8 cellular contexts compared by ENCODE assay signal in the genomic region with DNA sequence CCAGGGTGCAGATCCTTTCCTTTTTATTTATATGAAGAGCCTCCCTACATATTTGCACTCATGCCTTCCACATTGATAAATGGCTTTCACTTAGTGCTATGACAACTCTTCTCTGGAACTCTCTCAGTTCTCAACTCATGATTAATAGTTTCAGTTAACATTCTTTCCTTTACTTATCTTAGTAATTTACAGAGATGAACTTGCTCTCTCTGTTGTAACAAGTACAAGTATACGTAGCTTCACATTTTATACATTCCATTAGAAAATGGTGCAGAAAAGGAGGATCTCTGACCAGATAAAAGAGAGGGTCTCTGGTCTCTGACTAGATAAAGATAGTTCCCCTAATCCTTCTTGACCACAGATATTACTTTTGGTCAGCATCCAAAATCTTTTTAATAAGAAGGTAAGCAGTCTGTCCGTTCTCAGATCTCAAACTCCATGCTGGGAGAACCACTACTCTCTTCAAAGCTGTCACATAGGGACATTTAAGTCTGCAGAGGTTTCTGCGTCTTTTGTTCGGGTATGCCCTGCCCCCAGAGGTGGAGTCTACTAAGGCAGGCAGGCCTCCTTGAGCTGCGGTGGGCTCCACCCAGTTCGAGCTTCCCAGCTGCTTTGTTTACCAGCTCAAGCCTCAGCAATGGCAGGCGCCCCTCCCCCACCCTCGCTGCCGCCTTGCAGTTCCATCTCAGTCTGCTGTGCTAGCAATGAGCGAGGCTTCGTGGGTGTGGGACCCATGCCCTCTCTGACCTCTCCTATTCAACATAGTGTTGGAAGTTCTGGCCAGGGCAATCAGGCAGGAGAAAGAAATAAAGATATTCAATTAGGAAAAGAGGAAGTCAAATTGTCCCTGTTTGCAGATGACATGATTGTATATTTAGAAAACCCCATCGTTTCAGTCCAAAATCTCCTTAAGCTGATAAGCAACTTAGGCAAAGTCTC. TPM values are rescaled to one million over a fixed set of nuclear protein-coding genes. Genes with fewer than 3 reads are reported as not detected.
DNase-seq lines count a peak whose midpoint lies in the region; ATAC-seq and TF ChIP-seq lines count a peak whose summit lies in the region.
"Not testable (repeated sequence)": the region's sequence is repeated elsewhere in the genome, so short reads cannot be mapped to it uniquely, and the experiment has no call there.

No MANE protein-coding gene starts in this region.

- H3K36me3 ChIP-seq in psoas muscle (ENCODE audit: insufficient read depth in 1 of 2, low read depth in 1 of 2); subcutaneous abdominal adipose tissue (ENCODE audit: control insufficient read depth in 5 of 5, insufficient read depth in 5 of 5, low read length in 5 of 5): not testable (repeated sequence)

- H3K9me3 ChIP-seq in psoas muscle; subcutaneous abdominal adipose tissue (ENCODE audit: control insufficient read depth in 5 of 5, low read length in 5 of 5): not testable (repeated sequence)

- H3K9ac ChIP-seq in subcutaneous abdominal adipose tissue (ENCODE audit: low read length in 5 of 5) = peak overlapping the region in 1 of 5 donors; percentile 4

- ATAC-seq in HG02885 (IDR thresholded peaks at IDR 0.05; ENCODE audit: poor library complexity, unreplicated experiment) = peak; percentile 42
- not testable (repeated sequence) for ATAC-seq in psoas muscle

- TF ChIP-seq CTCF in GM12865 (IDR thresholded peaks at IDR 0.05; ENCODE audit: insufficient read depth, low read depth, low read length, missing control alignments); psoas muscle (IDR thresholded peaks at IDR 0.05): not testable (repeated sequence)

- intact Hi-C loops in psoas muscle (cut with DNase I) = not testable (repeated sequence)

- not testable (repeated sequence) for H3K4me3 ChIP-seq in GM12865 (ENCODE audit: low read depth, low read length)
- H3K4me3 ChIP-seq in psoas muscle = peak overlapping the region; percentile 29
- H3K4me3 ChIP-seq in subcutaneous abdominal adipose tissue (ENCODE audit: low read depth in 1 of 5, low read length in 5 of 5) = peak overlapping the region; percentile 42 to 72 (median 52)

- DNase-seq in GM12865 (ENCODE audit: low read depth) = peak; percentile 60
- peak; percentile 46 for DNase-seq in NCI-H510A treated with DMSO at 0.1 percent for 48 hours (lab: John Stamatoyannopoulos, UW)
- DNase-seq in activated CD4-positive, alpha-beta T cell treated with anti-CD3 and anti-CD28 coated beads for 4 hours = peak; percentile 49 to 59
- peak; percentile 3 for DNase-seq in brain pericyte (ENCODE audit: low read depth, low spot score)
- peak in 26 of 51 donors; percentile 0 to 58 (median 17) for DNase-seq in hypothalamus (lab: John Stamatoyannopoulos, UW)
- DNase-seq in psoas muscle = peak; percentile 56 to 83

- H3K27me3 ChIP-seq in psoas muscle (ENCODE audit: insufficient read depth in 3 of 3, low read length in 2 of 3); subcutaneous abdominal adipose tissue (ENCODE audit: control insufficient read depth in 5 of 5, insufficient read depth in 4 of 5, low read length in 5 of 5): not testable (repeated sequence)

- H3K27ac ChIP-seq in psoas muscle; subcutaneous abdominal adipose tissue (ENCODE audit: low read depth, low read length): not testable (repeated sequence)

- WGBS in psoas muscle, 3 donors = 4 to 8% (median 7%) methylated on average over 12 of the region's 12 CpGs

- H3K4me1 ChIP-seq in psoas muscle = not testable (repeated sequence)
- H3K4me1 ChIP-seq in subcutaneous abdominal adipose tissue (ENCODE audit: control insufficient read depth in 5 of 5, insufficient read depth in 5 of 5, low read length in 5 of 5) = peaks cover 0 to 18% (median 7%) of the 10 kb centered on the region in 5 donors

RNA-seq across cellular contexts. Expression of a gene that starts 42.2 kb away (rescaled TPM):
- total RNA-seq in psoas muscle = 10 to 100 TPM; 16.0 to 25.8 (median 18.1) TPM
- 10 to 100 TPM; 16.2 to 26.1 (median 16.6) TPM for polyA plus RNA-seq in psoas muscle

Comparison
In these comparisons a context has a peak if more than half of its experiments do, and no peak if none do; other contexts are left out.
1. DNase-seq: peak in every context shown above with its lines; median percentile 70 in psoas muscle; 60 in GM12865; 54 in activated CD4-positive, alpha-beta T cell treated with anti-CD3 and anti-CD28 coated beads for 4 hours; 46 in NCI-H510A treated with DMSO at 0.1 percent for 48 hours; 17 in hypothalamus; 3 in brain pericyte.